ENCODE assay signal across 8 cellular contexts in the genomic region with DNA sequence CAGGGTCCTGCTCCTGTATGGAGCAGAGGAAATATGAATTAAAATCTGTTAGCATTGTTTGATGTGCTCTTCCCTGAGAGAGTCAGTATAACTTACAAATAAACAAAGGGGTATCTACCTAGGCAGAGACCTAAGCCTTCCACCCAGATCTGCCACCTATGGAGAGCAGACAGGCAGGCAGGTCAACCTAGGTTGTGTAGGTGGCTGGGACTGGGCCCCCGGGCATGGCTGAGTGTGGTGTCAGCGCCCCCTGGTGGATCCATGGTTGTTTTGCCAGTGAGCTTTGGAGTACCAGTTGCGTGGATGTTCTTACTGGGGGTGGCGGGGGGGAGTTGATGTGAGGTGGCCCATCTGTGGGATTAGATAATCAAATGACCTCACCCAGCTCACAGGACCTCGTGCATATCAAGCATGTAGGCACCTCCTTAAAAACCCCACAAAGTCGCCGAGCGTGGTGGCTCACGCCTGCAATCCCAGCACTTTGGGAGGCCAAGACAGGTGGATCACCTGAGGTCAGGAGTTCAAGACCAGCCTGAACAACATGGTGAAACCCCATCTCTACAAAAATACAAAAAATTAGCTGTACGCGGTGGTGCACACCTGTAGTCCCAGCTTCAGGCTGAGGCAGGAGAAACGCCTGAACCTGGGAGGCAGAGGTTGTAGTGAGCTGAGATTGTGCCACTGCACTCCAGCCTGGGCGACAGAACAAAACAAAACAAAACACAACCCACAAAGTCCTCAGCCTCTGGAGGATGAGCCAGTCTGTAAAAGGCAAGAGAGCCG. TPM values are rescaled to one million over a fixed set of nuclear protein-coding genes. Genes with fewer than 3 reads are reported as not detected.
A peak's percentile ranks its signal among the peaks of the same experiment; 100 is the strongest.
DNase-seq lines count a peak whose midpoint lies in the region; ATAC-seq and TF ChIP-seq lines count a peak whose summit lies in the region.

No MANE protein-coding gene starts in this region.

- ATAC-seq in HG03060 (IDR thresholded peaks at IDR 0.05; ENCODE audit: low read depth, unreplicated experiment), result peak; percentile 69
- peak; percentile 77 for ATAC-seq in activated B cell treated with CpG ODN at 0.5 μM for 24 hours (ENCODE audit: low read depth)

- H3K27me3 ChIP-seq in breast epithelium, result no peaks in the 10 kb centered on the region

- no peak overlapping the region for H3K4me3 ChIP-seq in breast epithelium

- no peaks in the 10 kb centered on the region for H3K4me1 ChIP-seq in breast epithelium

- TF ChIP-seq CTCF in GM12873 (IDR thresholded peaks at IDR 0.05; ENCODE audit: insufficient read depth, low read depth, low read length, missing control alignments) (peak; percentile 90), activated B cell treated with CpG ODN at 0.5 μM for 24 hours (IDR thresholded peaks at IDR 0.05) (peak; percentile 73), breast epithelium (IDR thresholded peaks at IDR 0.05) (peak; percentile 70 to 85 (median 82))

- H3K27ac ChIP-seq in breast epithelium, result no peak overlapping the region

- no peak for TF ChIP-seq POLR2A in breast epithelium (IDR thresholded peaks at IDR 0.05)

- peak overlapping the region; percentile 77 for H3K4me3 Mint-ChIP-seq in activated B cell treated with CpG ODN at 0.5 μM for 24 hours

- H3K27me3 Mint-ChIP-seq in activated B cell treated with CpG ODN at 0.5 μM for 24 hours, result no peaks in the 10 kb centered on the region

- H3K36me3 Mint-ChIP-seq in activated B cell treated with CpG ODN at 0.5 μM for 24 hours (ENCODE audit: low read depth), result peaks cover 37% of the 10 kb centered on the region

- CTCF ChIA-PET in activated B cell treated with CpG ODN at 0.5 μM for 24 hours (lab: Charles Lee), result interaction anchor here (0.6 to 5.1 kb wide), 42 partner anchors 9 to 550 kb away, joined by 3 to 79 read pairs (median 4); a partner anchor contains a TSS

- POLR2A ChIA-PET in activated B cell treated with CpG ODN at 0.5 μM for 24 hours (lab: Charles Lee), result interaction anchor here (0.6 to 4.4 kb wide), 15 partner anchors 10 to 195 kb away, joined by 3 to 44 read pairs (median 5); a partner anchor contains a TSS

- H3K9me3 Mint-ChIP-seq in activated B cell treated with CpG ODN at 0.5 μM for 24 hours, result no peaks in the 10 kb centered on the region

- no peaks in the 10 kb centered on the region for H3K9me3 ChIP-seq in breast epithelium

- H3K36me3 ChIP-seq in breast epithelium, result no peaks in the 10 kb centered on the region

- intact Hi-C loops in activated B cell treated with CpG ODN at 0.5 μM for 24 hours (cut with micrococcal nuclease) (loop anchor here (1.0 to 5.0 kb wide), 11 partner anchors 17 to 548 kb away; a partner anchor contains a TSS), breast epithelium (cut with DNase I; ENCODE audit: low total_unique reads) (loop anchor here (10.0 kb wide), 2 partner anchors 166 to 226 kb away; a partner anchor contains a TSS)

- peak overlapping the region; percentile 86 for H3K27ac Mint-ChIP-seq in activated B cell treated with CpG ODN at 0.5 μM for 24 hours

- peaks cover 63% of the 10 kb centered on the region for H3K4me1 Mint-ChIP-seq in activated B cell treated with CpG ODN at 0.5 μM for 24 hours

- DNase-seq in NCI-H2227 treated with DMSO at 0.1 percent for 48 hours (lab: John Stamatoyannopoulos, UW), result peak; percentile 28
- DNase-seq in activated B cell treated with CpG ODN at 0.5 μM for 24 hours, result peak; percentile 82
- DNase-seq in breast epithelium (ENCODE audit: low spot score in 2 of 2), result peak; percentile 70 to 82
- peak; percentile 65 for DNase-seq in inferior parietal cortex (ENCODE audit: extremely low spot score)
- DNase-seq in stimulated activated CD4-positive, alpha-beta T cell treated with anti-CD3 and anti-CD28 coated beads, Interleukin-1b, Interleukin-23, amount 100 ng/mL, for 4 hours (ENCODE audit: low read depth in 2 of 2), result peak; percentile 85 to 89
- no peak for DNase-seq in mesenteric fat pad (ENCODE audit: low spot score)

RNA-seq across cellular contexts. Expression of a gene that starts 17.6 kb away (rescaled TPM):
- total RNA-seq in activated B cell treated with CpG ODN at 0.5 μM for 24 hours, result 54.2 and 62.0 TPM in 2 replicates
- 10 to 100 TPM in 1 of 3 donors, 1 to 10 TPM in 2; 6.9 to 10.5 (median 7.7) TPM for total RNA-seq in breast epithelium
- 17.4 TPM for total RNA-seq in mesenteric fat pad

RNA-seq across cellular contexts. Expression of a gene that starts 17.7 kb away (rescaled TPM):
- total RNA-seq in activated B cell treated with CpG ODN at 0.5 μM for 24 hours, result 19.2 and 19.7 TPM in 2 replicates
- total RNA-seq in breast epithelium, result 1 to 10 TPM; 7.2 to 7.5 (median 7.5) TPM
- 7.8 TPM for total RNA-seq in mesenteric fat pad

RNA-seq across cellular contexts. Expression of a gene that starts 25.0 kb away (rescaled TPM):
- total RNA-seq in activated B cell treated with CpG ODN at 0.5 μM for 24 hours, result not detected in 2 replicates
- not detected for total RNA-seq in breast epithelium
- total RNA-seq in mesenteric fat pad, result not detected

RNA-seq across cellular contexts. Expression of a gene that starts 41.4 kb away (rescaled TPM):
- total RNA-seq in activated B cell treated with CpG ODN at 0.5 μM for 24 hours, result 10.5 and 13.8 TPM in 2 replicates
- total RNA-seq in breast epithelium, result 1 to 10 TPM; 1.3 to 7.7 (median 2.5) TPM
- 1.5 TPM for total RNA-seq in mesenteric fat pad

RNA-seq across cellular contexts. Expression of a gene that starts 44.5 kb away (rescaled TPM):
- 64.8 and 72.0 TPM in 2 replicates for total RNA-seq in activated B cell treated with CpG ODN at 0.5 μM for 24 hours
- 10 to 100 TPM; 52.0 to 64.2 (median 60.6) TPM for total RNA-seq in breast epithelium
- total RNA-seq in mesenteric fat pad, result 38.2 TPM
